ENCODE assay signal across 8 cellular contexts in genomic region chr10:80462986-80463741, GRCh38. TPM values are rescaled to one million over a fixed set of nuclear protein-coding genes. Genes with fewer than 3 reads are reported as not detected.
DNase-seq lines count a peak whose midpoint lies in the region; ATAC-seq and TF ChIP-seq lines count a peak whose summit lies in the region.

No MANE protein-coding gene starts in this region.

- peak overlapping the region; percentile 92 for H3K27ac Mint-ChIP-seq in CD4-positive, alpha-beta T cell

- intact Hi-C loops in CD4-positive, alpha-beta T cell (cut with DNase I, micrococcal nuclease), result loop anchor here in 1 of 2 experiments (10.0 kb wide), 1 partner anchor 258 kb away; the partner anchor contains the start of gene ANXA11
- intact Hi-C loops in colonic mucosa (cut with DNase I), result no loop called here

- H4K20me1 ChIP-seq in osteoblast (ENCODE audit: insufficient read depth, low read length), result peaks cover 19% of the 10 kb centered on the region

- no peak for DNase-seq in CD4-positive, alpha-beta T cell
- DNase-seq in NCI-H1694 (lab: John Stamatoyannopoulos, UW), result peak; percentile 61
- no peak for DNase-seq in colonic mucosa
- peak; percentile 82 for DNase-seq in osteoblast (ENCODE audit: insufficient read length, low spot score, missing footprints)
- no peak for DNase-seq in KG1 (lab: John Stamatoyannopoulos, UW)
- no peak for DNase-seq in activated CD4-positive, alpha-beta T cell treated with anti-CD3 and anti-CD28 coated beads, Interleukin-2, amount 50 U/mL, for 4 hours
- no peak for DNase-seq in HPDE6-E6E7 (ENCODE audit: extremely low spot score)

- peak overlapping the region; percentile 85 for H3K4me3 Mint-ChIP-seq in CD4-positive, alpha-beta T cell

- peak overlapping the region; percentile 52 for H3K4me2 ChIP-seq in osteoblast (ENCODE audit: insufficient read depth, low read length)

- H3K27me3 Mint-ChIP-seq in CD4-positive, alpha-beta T cell, result no peaks in the 10 kb centered on the region

- peaks cover 53% of the 10 kb centered on the region for H3K36me3 Mint-ChIP-seq in CD4-positive, alpha-beta T cell (ENCODE audit: low read depth)

- POLR2A ChIA-PET in CD4-positive, alpha-beta T cell (lab: Charles Lee), result interaction anchor here (0.7 to 22.9 kb wide), 8 partner anchors 8 to 74 kb away, joined by 3 to 420 read pairs (median 10); partner anchors contain the start of gene TSPAN14

- peaks cover 87% of the 10 kb centered on the region for H3K79me2 ChIP-seq in osteoblast (ENCODE audit: insufficient read depth, low read length)

- peak overlapping the region in 1 of 2 donors; percentile 82 for H3K9ac ChIP-seq in colonic mucosa (ENCODE audit: low read depth in 2 of 2, low read length in 2 of 2)

- H3K9me3 ChIP-seq in CD4-positive, alpha-beta T cell (ENCODE audit: control insufficient read depth, low read length), result no peaks in the 10 kb centered on the region
- no peaks in the 10 kb centered on the region for H3K9me3 ChIP-seq in colonic mucosa
- H3K9me3 ChIP-seq in osteoblast (ENCODE audit: low read depth, low read length), result no peaks in the 10 kb centered on the region

- peak; percentile 19 for ATAC-seq in CD4-positive, alpha-beta T cell (ENCODE audit: poor library complexity)
- peak; percentile 30 for ATAC-seq in GM19438 (IDR thresholded peaks at IDR 0.05; ENCODE audit: low read depth, unreplicated experiment)

- H3K4me1 ChIP-seq in colonic mucosa (peaks cover 67% of the 10 kb centered on the region), osteoblast (ENCODE audit: insufficient read depth, low read length) (peaks cover 55% of the 10 kb centered on the region)

- peak overlapping the region; percentile 91 for H3K27ac ChIP-seq in CD4-positive, alpha-beta T cell (ENCODE audit: low read depth, low read length)
- H3K27ac ChIP-seq in colonic mucosa (peak overlapping the region; percentile 79), osteoblast (ENCODE audit: low read depth, low read length) (peak overlapping the region; percentile 17)

- H3K4me3 ChIP-seq in colonic mucosa (no peak overlapping the region), osteoblast (ENCODE audit: insufficient read depth, low read length) (no peak overlapping the region)

- CTCF ChIA-PET in CD4-positive, alpha-beta T cell (lab: Charles Lee), result interaction anchor here (0.6 to 19.9 kb wide), 9 partner anchors 8 to 85 kb away, joined by 3 to 250 read pairs (median 4); no protein-coding TSS in a partner anchor

- no peaks in the 10 kb centered on the region for H3K9me3 Mint-ChIP-seq in CD4-positive, alpha-beta T cell

- H3K27me3 ChIP-seq in CD4-positive, alpha-beta T cell (ENCODE audit: control insufficient read depth, insufficient read depth, low read length), result no peaks in the 10 kb centered on the region
- H3K27me3 ChIP-seq in colonic mucosa (no peaks in the 10 kb centered on the region), osteoblast (ENCODE audit: insufficient read depth, low read length) (no peaks in the 10 kb centered on the region)

- H3K4me1 Mint-ChIP-seq in CD4-positive, alpha-beta T cell (ENCODE audit: low read depth), result peaks cover 97% of the 10 kb centered on the region

- no peak for TF ChIP-seq CTCF in CD4-positive, alpha-beta T cell (IDR thresholded peaks at IDR 0.05)
- no peak for TF ChIP-seq CTCF in colonic mucosa (IDR thresholded peaks at IDR 0.05)
- TF ChIP-seq CTCF in osteoblast (IDR thresholded peaks at IDR 0.05; ENCODE audit: extremely low read depth, low read depth, low read length), result no peak

- no peaks in the 10 kb centered on the region for H3K36me3 ChIP-seq in colonic mucosa
- H3K36me3 ChIP-seq in osteoblast (ENCODE audit: insufficient read depth, low read length), result no peaks in the 10 kb centered on the region

- peak overlapping the region; percentile 23 for H2AFZ ChIP-seq in osteoblast (ENCODE audit: low read length)

RNA-seq across cellular contexts. Expression of gene TSPAN14, which starts 9.1 kb away (rescaled TPM):
- 100 to 1,000 TPM; 167 to 168 TPM for total RNA-seq in CD4-positive, alpha-beta T cell
- total RNA-seq in colonic mucosa (10 to 100 TPM; 83.5 to 91.7 TPM), osteoblast (19.2 and 23.9 TPM in 2 replicates)

RNA-seq across cellular contexts. Expression of gene PRXL2A, which starts 54.8 kb away (rescaled TPM):
- 1 to 10 TPM; 3.9 to 4.6 TPM for total RNA-seq in CD4-positive, alpha-beta T cell
- 100 to 1,000 TPM in 1 of 2 donors, 10 to 100 TPM in 1; 73.5 to 101 TPM for total RNA-seq in colonic mucosa
- total RNA-seq in osteoblast, result 5.1 and 5.9 TPM in 2 replicates

Comparison
In these comparisons a context has a peak if more than half of its experiments do, and no peak if none do; other contexts are left out.
1. DNase-seq: peak in NCI-H1694 (single experiment) and osteoblast (single experiment); none in CD4-positive, alpha-beta T cell (0 of 10), colonic mucosa (single experiment), KG1 (single experiment), activated CD4-positive, alpha-beta T cell treated with anti-CD3 and anti-CD28 coated beads, Interleukin-2, amount 50 U/mL, for 4 hours (0 of 2) and HPDE6-E6E7 (single experiment).
2. H3K27ac ChIP-seq: peak in every context shown above with its lines; median percentile 91 in CD4-positive, alpha-beta T cell; 79 in colonic mucosa; 17 in osteoblast.
3. RNA of gene PRXL2A, which starts 54.8 kb away (total RNA-seq): 73.5 to 101 TPM in colonic mucosa; 5.1 to 5.9 TPM in osteoblast and 3.9 to 4.6 TPM in CD4-positive, alpha-beta T cell; every median in the first group is over 10 times any median in the second.